In genomic region chr16:4612474-4612931, GRCh38 we compare ENCODE assay signal across 11 cellular contexts. TPM values are rescaled to one million over a fixed set of nuclear protein-coding genes. Genes with fewer than 3 reads are reported as not detected.
DNase-seq lines count a peak whose midpoint lies in the region; ATAC-seq and TF ChIP-seq lines count a peak whose summit lies in the region.
"Had no signal": no experiment of that assay in that cellular context is flagged by ENCODE, and none has a peak within 500 bp of the region (broad histone marks: within the 10 kb centered on the region; RNA-seq: fewer than 3 reads in every experiment).

No MANE protein-coding gene starts in this region.

- no peaks in the 10 kb centered on the region for H3K27me3 ChIP-seq in smooth muscle cell (ENCODE audit: low read depth)

- H3K27ac ChIP-seq in RWPE1 (peak overlapping the region; percentile 91), smooth muscle cell (ENCODE audit: low read depth) (no peak overlapping the region)

- H3K4me3 ChIP-seq in fibroblast of pulmonary artery (replicated peaks; ENCODE audit: low read depth, low read length) = peak overlapping the region; percentile 73
- H3K4me3 ChIP-seq in smooth muscle cell = no peak overlapping the region

- CTCF ChIA-PET in RWPE1 (lab: Yijun Ruan, JAX) = interaction anchor here (0.9 to 1.5 kb wide), 2 partner anchors 12 to 27 kb away, joined by 4 read pairs; partner anchors contain the start of gene MGRN1

- peaks cover 16% of the 10 kb centered on the region for H3F3A ChIP-seq in smooth muscle cell (ENCODE audit: low read depth)

- DNase-seq in DMS 273 (lab: John Stamatoyannopoulos, UW; ENCODE audit: unreplicated experiment) (peak; percentile 53), DMS 273 treated with DMSO at 0.1 percent for 48 hours (lab: John Stamatoyannopoulos, UW) (no peak), RWPE1 (ENCODE audit: low spot score) (no peak), fibroblast of pulmonary artery (ENCODE audit: low read depth) (no peak), smooth muscle cell (lab: John Stamatoyannopoulos, UW; ENCODE audit: unreplicated experiment) (no peak), NCI-H146 treated with DMSO at 0.1 percent for 48 hours (lab: John Stamatoyannopoulos, UW; ENCODE audit: unreplicated experiment) (no peak), foreskin melanocyte (no peak)
- DNase-seq: 8988T, NCI-H2081 treated with DMSO at 0.1 percent for 48 hours, T-helper 2 cell had no signal

- peaks cover 36% of the 10 kb centered on the region for H3K79me2 ChIP-seq in smooth muscle cell (ENCODE audit: low read depth)

- 83% methylated on average over 7 of the region's 7 CpGs for WGBS in smooth muscle cell (ENCODE audit: low lambda C conversion rate)

- no peak overlapping the region for H2AFZ ChIP-seq in smooth muscle cell (ENCODE audit: low read depth)

- H3K36me3 ChIP-seq in smooth muscle cell (ENCODE audit: low read depth) = no peaks in the 10 kb centered on the region

- POLR2A ChIA-PET in RWPE1 (lab: Yijun Ruan, JAX; ENCODE audit: low non-redundant PET) = no interaction called here

- ATAC-seq in GM21381 (IDR thresholded peaks at IDR 0.05; ENCODE audit: unreplicated experiment) = no peak

- TF ChIP-seq CTCF in RWPE1 (conservative IDR thresholded peaks at IDR 0.05; ENCODE audit: low read depth) (no peak), fibroblast of pulmonary artery (IDR thresholded peaks at IDR 0.05; ENCODE audit: low read length, missing control alignments) (no peak), smooth muscle cell (IDR thresholded peaks at IDR 0.05; ENCODE audit: borderline replicate concordance, insufficient read depth, poor library complexity, severe bottlenecking) (no peak)

- peak overlapping the region; percentile 87 for H3K4me2 ChIP-seq in smooth muscle cell

- no peak overlapping the region for H3K9ac ChIP-seq in smooth muscle cell (ENCODE audit: low read depth)

- peaks cover 60% of the 10 kb centered on the region for H4K20me1 ChIP-seq in smooth muscle cell (ENCODE audit: low read depth)

- H3K4me1 ChIP-seq in smooth muscle cell (ENCODE audit: low read depth) = peaks cover 7% of the 10 kb centered on the region

- H3K9me3 ChIP-seq in smooth muscle cell (replicated peaks; ENCODE audit: low read depth) = no peaks in the 10 kb centered on the region

RNA-seq across cellular contexts. Expression of gene UBALD1, which starts 2.2 kb away (rescaled TPM):
- 3.6 and 6.4 TPM in 2 replicates for total RNA-seq in smooth muscle cell
- polyA plus RNA-seq in smooth muscle cell = 13.6 and 16.2 TPM in 2 replicates

RNA-seq across cellular contexts. Expression of gene MGRN1, which starts 12.1 kb away (rescaled TPM):
- 16.4 and 22.0 TPM in 2 replicates for total RNA-seq in smooth muscle cell
- polyA plus RNA-seq in smooth muscle cell = 23.2 and 25.4 TPM in 2 replicates

RNA-seq across cellular contexts. Expression of gene C16orf96, which starts 56.4 kb away (rescaled TPM):
- total RNA-seq in smooth muscle cell = 0.09 TPM in 1 of 2 replicates, not detected in the other
- 0.32 TPM in 1 of 2 replicates, not detected in the other for polyA plus RNA-seq in smooth muscle cell
